ENCODE assay signal across 8 cellular contexts in the genomic region with DNA sequence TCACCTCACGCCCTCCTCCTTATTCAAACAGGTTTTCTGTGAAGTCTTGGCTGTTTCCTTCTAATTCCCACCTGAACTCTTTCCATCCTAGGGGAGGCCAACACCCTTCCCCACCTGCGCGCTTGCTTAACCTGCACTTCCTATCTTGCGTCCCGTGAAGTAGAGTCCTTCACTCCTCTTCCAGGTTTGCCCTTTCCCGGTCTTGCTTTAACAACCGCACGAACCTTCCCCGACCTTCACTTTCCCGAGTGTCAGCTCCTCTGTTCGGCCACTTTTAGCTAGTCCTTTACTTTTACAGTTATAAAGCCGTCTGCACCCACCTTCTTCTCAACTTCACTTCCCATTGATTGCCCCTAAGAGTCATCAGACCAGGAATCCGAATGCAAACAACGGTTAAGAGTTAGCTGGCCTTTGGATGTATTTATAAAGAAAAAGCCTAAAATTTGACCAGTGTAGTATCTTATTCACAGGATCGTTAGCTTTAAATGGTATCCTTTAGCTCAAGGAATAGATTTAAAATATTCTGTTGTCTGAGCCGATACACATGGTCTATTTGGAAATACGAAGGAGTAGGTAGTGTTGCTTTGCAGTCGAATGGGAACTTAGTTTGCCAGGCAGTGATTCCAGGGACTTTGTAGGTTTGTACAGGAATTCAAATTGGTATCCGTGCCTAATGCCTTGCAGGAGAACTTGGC. TPM values are rescaled to one million over a fixed set of nuclear protein-coding genes. Genes with fewer than 3 reads are reported as not detected.
A peak's percentile ranks its signal among the peaks of the same experiment; 100 is the strongest.
DNase-seq lines count a peak whose midpoint lies in the region; ATAC-seq and TF ChIP-seq lines count a peak whose summit lies in the region.

No MANE protein-coding gene starts in this region.

- peak overlapping the region; percentile 93 to 94 for H3K27ac ChIP-seq in ovary

- H3K4me3 ChIP-seq in BE2C (ENCODE audit: low read depth, low read length): peak overlapping the region; percentile 90
- H3K4me3 ChIP-seq in HAP-1: peak overlapping the region; percentile 61
- H3K4me3 ChIP-seq in fibroblast of mammary gland (ENCODE audit: control insufficient read depth, low read depth, low read length): peak overlapping the region; percentile 93
- peak overlapping the region; percentile 91 for H3K4me3 ChIP-seq in ovary

- H3K9me3 ChIP-seq in BE2C (no peaks in the 10 kb centered on the region), HAP-1 (no peaks in the 10 kb centered on the region), ovary (no peaks in the 10 kb centered on the region)

- TF ChIP-seq EP300 in ovary (IDR thresholded peaks at IDR 0.05): no peak

- in situ Hi-C loops in HAP-1 (cut with MboI; ENCODE audit: low sequenced_read_pairs): no loop called here

- ATAC-seq in GM18907 (IDR thresholded peaks at IDR 0.05; ENCODE audit: unreplicated experiment): no peak
- ATAC-seq in HG02759 (IDR thresholded peaks at IDR 0.05; ENCODE audit: unreplicated experiment): no peak

- DNase-seq in BE2C (no peak), HAP-1 (ENCODE audit: low spot score in 2 of 2) (no peak), SW480 (ENCODE audit: low spot score) (peak; percentile 52), fibroblast of mammary gland (ENCODE audit: low read depth) (peak; percentile 17), ovary (no peak), SK-N-DZ (ENCODE audit: low spot score) (no peak)

- H3K27me3 ChIP-seq in BE2C (no peaks in the 10 kb centered on the region), HAP-1 (ENCODE audit: low read depth) (no peaks in the 10 kb centered on the region), ovary (no peaks in the 10 kb centered on the region)

- H3K4me1 ChIP-seq in BE2C: peaks cover 4% of the 10 kb centered on the region; the same call in 1 of the 2 replicates
- peaks cover 11% of the 10 kb centered on the region for H3K4me1 ChIP-seq in HAP-1
- peaks cover 4% of the 10 kb centered on the region for H3K4me1 ChIP-seq in ovary (ENCODE audit: insufficient read depth)

- no peak for TF ChIP-seq CTCF in BE2C (IDR thresholded peaks at IDR 0.05; ENCODE audit: low read depth, low read length)
- no peak for TF ChIP-seq CTCF in fibroblast of mammary gland (conservative IDR thresholded peaks at IDR 0.05; ENCODE audit: control insufficient read depth, insufficient read depth, low read depth, low read length)
- TF ChIP-seq CTCF in ovary (IDR thresholded peaks at IDR 0.05): no peak

- TF ChIP-seq POLR2A in ovary (IDR thresholded peaks at IDR 0.05): no peak

- H3K36me3 ChIP-seq in BE2C: no peaks in the 10 kb centered on the region
- no peaks in the 10 kb centered on the region for H3K36me3 ChIP-seq in HAP-1 (replicated peaks)
- H3K36me3 ChIP-seq in ovary: no peaks in the 10 kb centered on the region

- intact Hi-C loops in ovary (cut with DNase I): loop anchor here in 2 of 4 donors (10.0 kb wide), 2 partner anchors 168 to 318 kb away; partner anchors contain the start of gene ATF3 (in 1 of the 2)

- WGBS in ovary, 3 donors: 1% methylated on average over 19 of the region's 19 CpGs

RNA-seq across cellular contexts. Expression of gene PPP2R5A, which starts 1.4 kb away (rescaled TPM):
- 12.1 TPM for polyA plus RNA-seq in BE2C (2012; ENCODE audit: insufficient read depth, insufficient read length, low read depth)
- 10 to 100 TPM; 17.4 to 20.9 (median 19.0) TPM for total RNA-seq in ovary
- polyA plus RNA-seq in ovary: 10 to 100 TPM; 16.6 to 34.3 TPM
- polyA plus RNA-seq in SK-N-DZ (2014; cell fraction: cytosol; rRNA removed): 10.5 and 12.3 TPM in 2 replicates
- 6.0 and 8.1 TPM in 2 replicates for polyA plus RNA-seq in SK-N-DZ (2014; cell fraction: nucleus; rRNA removed)

Comparison
In these comparisons a context has a peak if more than half of its experiments do, and no peak if none do; other contexts are left out.
1. DNase-seq: peak in SW480 (single experiment) and fibroblast of mammary gland (single experiment); none in BE2C (single experiment), HAP-1 (0 of 2), ovary (0 of 5) and SK-N-DZ (single experiment).
2. Peak in every context shown above with its lines, with median percentiles within 50 percentile points of each other: H3K4me3 ChIP-seq.